1 cellular context compared by ENCODE assay signal in genomic region chr20:63861981-63862901, GRCh38.
TF ChIP-seq lines count a peak whose summit lies in the region.

No MANE protein-coding gene starts in this region.

TF ChIP-seq in K562, 482 proteins besides CTCF, POLR2A, EP300 and RAD21:
- TF ChIP-seq POLR2G (IDR thresholded peaks at IDR 0.05; ENCODE audit: low read depth, low read length): 0 out of 2 replicates have a peak, but pooled peaks have one; percentile 39
- TF ChIP-seq, protein P1, sequence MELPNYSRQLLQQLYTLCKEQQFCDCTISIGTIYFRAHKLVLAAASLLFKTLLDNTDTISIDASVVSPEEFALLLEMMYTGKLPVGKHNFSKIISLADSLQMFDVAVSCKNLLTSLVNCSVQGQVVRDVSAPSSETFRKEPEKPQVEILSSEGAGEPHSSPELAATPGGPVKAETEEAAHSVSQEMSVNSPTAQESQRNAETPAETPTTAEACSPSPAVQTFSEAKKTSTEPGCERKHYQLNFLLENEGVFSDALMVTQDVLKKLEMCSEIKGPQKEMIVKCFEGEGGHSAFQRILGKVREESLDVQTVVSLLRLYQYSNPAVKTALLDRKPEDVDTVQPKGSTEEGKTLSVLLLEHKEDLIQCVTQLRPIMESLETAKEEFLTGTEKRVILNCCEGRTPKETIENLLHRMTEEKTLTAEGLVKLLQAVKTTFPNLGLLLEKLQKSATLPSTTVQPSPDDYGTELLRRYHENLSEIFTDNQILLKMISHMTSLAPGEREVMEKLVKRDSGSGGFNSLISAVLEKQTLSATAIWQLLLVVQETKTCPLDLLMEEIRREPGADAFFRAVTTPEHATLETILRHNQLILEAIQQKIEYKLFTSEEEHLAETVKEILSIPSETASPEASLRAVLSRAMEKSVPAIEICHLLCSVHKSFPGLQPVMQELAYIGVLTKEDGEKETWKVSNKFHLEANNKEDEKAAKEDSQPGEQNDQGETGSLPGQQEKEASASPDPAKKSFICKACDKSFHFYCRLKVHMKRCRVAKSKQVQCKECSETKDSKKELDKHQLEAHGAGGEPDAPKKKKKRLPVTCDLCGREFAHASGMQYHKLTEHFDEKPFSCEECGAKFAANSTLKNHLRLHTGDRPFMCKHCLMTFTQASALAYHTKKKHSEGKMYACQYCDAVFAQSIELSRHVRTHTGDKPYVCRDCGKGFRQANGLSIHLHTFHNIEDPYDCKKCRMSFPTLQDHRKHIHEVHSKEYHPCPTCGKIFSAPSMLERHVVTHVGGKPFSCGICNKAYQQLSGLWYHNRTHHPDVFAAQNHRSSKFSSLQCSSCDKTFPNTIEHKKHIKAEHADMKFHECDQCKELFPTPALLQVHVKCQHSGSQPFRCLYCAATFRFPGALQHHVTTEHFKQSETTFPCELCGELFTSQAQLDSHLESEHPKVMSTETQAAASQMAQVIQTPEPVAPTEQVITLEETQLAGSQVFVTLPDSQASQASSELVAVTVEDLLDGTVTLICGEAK (IDR thresholded peaks at IDR 0.05): no peak
- TF ChIP-seq, protein P1 (CRISPR knock-in tag; IDR thresholded peaks at IDR 0.05): no peak
- peak; percentile 36 for TF ChIP-seq RBFOX2 (IDR thresholded peaks at IDR 0.05; ENCODE audit: low read depth, low read length)
- no peak for TF ChIP-seq NFATC3 (IDR thresholded peaks at IDR 0.05)
- peak; percentile 50; the same call in 1 of the 2 replicates for TF ChIP-seq HNRNPL (IDR thresholded peaks at IDR 0.05; ENCODE audit: low read depth, low read length)
- TF ChIP-seq, protein P2, sequence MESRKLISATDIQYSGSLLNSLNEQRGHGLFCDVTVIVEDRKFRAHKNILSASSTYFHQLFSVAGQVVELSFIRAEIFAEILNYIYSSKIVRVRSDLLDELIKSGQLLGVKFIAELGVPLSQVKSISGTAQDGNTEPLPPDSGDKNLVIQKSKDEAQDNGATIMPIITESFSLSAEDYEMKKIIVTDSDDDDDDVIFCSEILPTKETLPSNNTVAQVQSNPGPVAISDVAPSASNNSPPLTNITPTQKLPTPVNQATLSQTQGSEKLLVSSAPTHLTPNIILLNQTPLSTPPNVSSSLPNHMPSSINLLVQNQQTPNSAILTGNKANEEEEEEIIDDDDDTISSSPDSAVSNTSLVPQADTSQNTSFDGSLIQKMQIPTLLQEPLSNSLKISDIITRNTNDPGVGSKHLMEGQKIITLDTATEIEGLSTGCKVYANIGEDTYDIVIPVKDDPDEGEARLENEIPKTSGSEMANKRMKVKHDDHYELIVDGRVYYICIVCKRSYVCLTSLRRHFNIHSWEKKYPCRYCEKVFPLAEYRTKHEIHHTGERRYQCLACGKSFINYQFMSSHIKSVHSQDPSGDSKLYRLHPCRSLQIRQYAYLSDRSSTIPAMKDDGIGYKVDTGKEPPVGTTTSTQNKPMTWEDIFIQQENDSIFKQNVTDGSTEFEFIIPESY (CRISPR knock-in tag; IDR thresholded peaks at IDR 0.05): peak; percentile 86
